ENCODE assay signal across 29 cellular contexts in genomic region chr6:1545654-1546053, GRCh38.
"Had no signal": no experiment of that assay in that cellular context is flagged by ENCODE, and none has a peak within 500 bp of the region (broad histone marks: within the 10 kb centered on the region; RNA-seq: fewer than 3 reads in every experiment).

No MANE protein-coding gene starts in this region.

- H3K36me3 ChIP-seq: thyroid gland, transverse colon, upper lobe of right lung, uterus, vagina had no signal

- DNase-seq: stimulated activated CD4-positive, alpha-beta T cell treated with anti-CD3 and anti-CD28 coated beads, Interleukin-2, amount 100 ng/mL, for 48 hours; stimulated activated CD4-positive, alpha-beta T cell treated with anti-CD3 and anti-CD28 coated beads, Interleukin-4, amount 100 ng/mL, for 1 hour; stimulated activated CD4-positive, alpha-beta T cell treated with anti-CD3 and anti-CD28 coated beads, Interleukin-4, amount 100 ng/mL, for 24 hours; stimulated activated CD4-positive, alpha-beta T cell treated with anti-CD3 and anti-CD28 coated beads, Interleukin-4, amount 100 ng/mL, for 4 hours; stimulated activated CD8-positive, alpha-beta memory T cell treated with anti-CD3 and anti-CD28 coated beads, Interleukin-4, amount 100 ng/mL, for 48 hours; stimulated activated naive B cell treated with anti-CD40 and anti-IgM and Interleukin-4, amounts not matched to agents 10 μg/mL and 1 μg/mL and 100 μg/mL, for 72 hours; stimulated activated naive CD4-positive, alpha-beta T cell; stimulated activated naive CD4-positive, alpha-beta T cell treated with Interleukin-2 at 50 U/mL for 16 hours; stimulated activated naive CD8-positive, alpha-beta T cell treated with anti-CD3 and anti-CD28 coated beads, Interleukin-15, amount 100 ng/mL, for 72 hours; stimulated activated naive CD8-positive, alpha-beta T cell treated with anti-CD3 and anti-CD28 coated beads, Interleukin-15, Interleukin-2, amounts not matched to agents 100 U/mL and 50 U/mL, for 24 hours; stomach; substantia nigra; testis; thyroid gland; tibial artery; transverse colon; trophoblast cell; upper lobe of right lung; uterus had no signal

- H3K27me3 Mint-ChIP-seq: stimulated activated naive CD8-positive, alpha-beta T cell treated with anti-CD3 and anti-CD28 coated beads, Interleukin-15, amount 100 ng/mL, for 72 hours; stimulated activated naive CD8-positive, alpha-beta T cell treated with anti-CD3 and anti-CD28 coated beads, Interleukin-15, Interleukin-2, amounts not matched to agents 100 ng/mL and 50 ng/mL, for 24 hours had no signal

- ATAC-seq: stimulated activated effector memory CD8-positive, alpha-beta T cell treated with anti-CD3 and anti-CD28 coated beads, Interleukin-12 subunit alpha, Interleukin-12 subunit beta, amount 100 ng/mL, for 72 hours; stimulated activated memory B cell treated with anti-CD40 and anti-IgM and Interleukin-4, amounts not matched to agents 10 μg/mL and 1 μg/mL and 100 μg/mL, for 72 hours; stimulated activated naive B cell treated with anti-CD40 and anti-IgM and Interleukin-4, amounts not matched to agents 10 μg/mL and 1 μg/mL and 100 μg/mL, for 72 hours; stimulated activated naive CD8-positive, alpha-beta T cell treated with anti-CD3 and anti-CD28 coated beads, Interleukin-15, amount 100 ng/mL, for 72 hours; stimulated activated naive CD8-positive, alpha-beta T cell treated with anti-CD3 and anti-CD28 coated beads, Interleukin-15, Interleukin-2, amounts not matched to agents 100 U/mL and 50 U/mL, for 24 hours; upper lobe of right lung had no signal

- H3K4me3 ChIP-seq: stomach, suprapubic skin, testis, thoracic aorta, thyroid gland, tibial artery, tibial nerve, transverse colon, upper lobe of left lung, upper lobe of right lung, uterus, vagina had no signal

- FAIRE-seq: urothelium cell line had no signal

- H3K9me3 ChIP-seq: stomach, suprapubic skin, testis, thoracic aorta, thyroid gland, tibial artery, transverse colon, upper lobe of left lung, upper lobe of right lung, uterus, vagina had no signal

- H3K27ac ChIP-seq: stomach, suprapubic skin, testis, thoracic aorta, thyroid gland, tibial artery, tibial nerve, transverse colon, upper lobe of left lung, upper lobe of right lung, uterus, vagina had no signal

- H3K27me3 ChIP-seq: stomach, suprapubic skin, testis, thyroid gland, tibial artery, tibial nerve, transverse colon, upper lobe of left lung, upper lobe of right lung, uterus, vagina had no signal

- H3K27ac Mint-ChIP-seq: stimulated activated effector memory CD8-positive, alpha-beta T cell treated with anti-CD3 and anti-CD28 coated beads, Interleukin-12 subunit alpha, Interleukin-12 subunit beta, amount 100 ng/mL, for 72 hours; stimulated activated memory B cell treated with anti-CD40 and anti-IgM and Interleukin-4, amounts not matched to agents 10 μg/mL and 1 μg/mL and 100 μg/mL, for 72 hours; stimulated activated naive B cell treated with anti-CD40 and anti-IgM and Interleukin-4, amounts not matched to agents 10 μg/mL and 1 μg/mL and 100 μg/mL, for 72 hours; stimulated activated naive CD8-positive, alpha-beta T cell treated with anti-CD3 and anti-CD28 coated beads, Interleukin-15, amount 100 ng/mL, for 72 hours; stimulated activated naive CD8-positive, alpha-beta T cell treated with anti-CD3 and anti-CD28 coated beads, Interleukin-15, Interleukin-2, amounts not matched to agents 100 ng/mL and 50 ng/mL, for 24 hours; type B pancreatic cell had no signal

- H3K4me1 ChIP-seq: stomach, suprapubic skin, testis, thyroid gland, tibial artery, tibial nerve, transverse colon, upper lobe of left lung, upper lobe of right lung, uterus, vagina had no signal

- H3K36me3 Mint-ChIP-seq: stimulated activated effector memory CD8-positive, alpha-beta T cell treated with anti-CD3 and anti-CD28 coated beads, Interleukin-12 subunit alpha, Interleukin-12 subunit beta, amount 100 ng/mL, for 72 hours; stimulated activated memory B cell treated with anti-CD40 and anti-IgM and Interleukin-4, amounts not matched to agents 10 μg/mL and 1 μg/mL and 100 μg/mL, for 72 hours; stimulated activated naive B cell treated with anti-CD40 and anti-IgM and Interleukin-4, amounts not matched to agents 10 μg/mL and 1 μg/mL and 100 μg/mL, for 72 hours; type B pancreatic cell had no signal

- H3K4me3 Mint-ChIP-seq: stimulated activated effector memory CD8-positive, alpha-beta T cell treated with anti-CD3 and anti-CD28 coated beads, Interleukin-12 subunit alpha, Interleukin-12 subunit beta, amount 100 ng/mL, for 72 hours; stimulated activated memory B cell treated with anti-CD40 and anti-IgM and Interleukin-4, amounts not matched to agents 10 μg/mL and 1 μg/mL and 100 μg/mL, for 72 hours; stimulated activated naive B cell treated with anti-CD40 and anti-IgM and Interleukin-4, amounts not matched to agents 10 μg/mL and 1 μg/mL and 100 μg/mL, for 72 hours; stimulated activated naive CD8-positive, alpha-beta T cell treated with anti-CD3 and anti-CD28 coated beads, Interleukin-15, amount 100 ng/mL, for 72 hours; stimulated activated naive CD8-positive, alpha-beta T cell treated with anti-CD3 and anti-CD28 coated beads, Interleukin-15, Interleukin-2, amounts not matched to agents 100 ng/mL and 50 ng/mL, for 24 hours; type B pancreatic cell had no signal

- H3K4me1 Mint-ChIP-seq: stimulated activated memory B cell treated with anti-CD40 and anti-IgM and Interleukin-4, amounts not matched to agents 10 μg/mL and 1 μg/mL and 100 μg/mL, for 72 hours; stimulated activated naive B cell treated with anti-CD40 and anti-IgM and Interleukin-4, amounts not matched to agents 10 μg/mL and 1 μg/mL and 100 μg/mL, for 72 hours; stimulated activated naive CD8-positive, alpha-beta T cell treated with anti-CD3 and anti-CD28 coated beads, Interleukin-15, amount 100 ng/mL, for 72 hours had no signal

- H3K9me3 Mint-ChIP-seq: stimulated activated naive CD8-positive, alpha-beta T cell treated with anti-CD3 and anti-CD28 coated beads, Interleukin-15, Interleukin-2, amounts not matched to agents 100 ng/mL and 50 ng/mL, for 24 hours had no signal
